2 cellular contexts compared by ENCODE assay signal in genomic region chr19:37519890-37520289, GRCh38.
TF ChIP-seq lines count a peak whose summit lies in the region.

No MANE protein-coding gene starts in this region.

TF ChIP-seq in SK-N-SH, 30 proteins besides CTCF, POLR2A, EP300 and RAD21 (continued from another document):
- TF ChIP-seq REST (IDR thresholded peaks at IDR 0.05; ENCODE audit: low read depth, low read length) (no peak), TEAD4 (IDR thresholded peaks at IDR 0.05; ENCODE audit: borderline replicate concordance, insufficient read depth) (no peak), GABPA (IDR thresholded peaks at IDR 0.05; ENCODE audit: low read depth) (no peak), FOXM1 (IDR thresholded peaks at IDR 0.05; ENCODE audit: low read depth) (no peak), PBX3 (IDR thresholded peaks at IDR 0.05) (peak; percentile 22; the same call in 1 of the 2 replicates), USF1 (IDR thresholded peaks at IDR 0.05; ENCODE audit: borderline replicate concordance, low read depth) (no peak), FOSL2 (IDR thresholded peaks at IDR 0.05; ENCODE audit: borderline replicate concordance, low read depth) (0 out of 2 replicates have a peak, but pooled peaks have one; percentile 4), MXI1 (IDR thresholded peaks at IDR 0.05; ENCODE audit: low read depth, low read length) (no peak)

TF ChIP-seq in SK-N-SH treated with all-trans-retinoic acid at 6 μM for 48 hours, 23 proteins besides CTCF, POLR2A, EP300 and RAD21 (continued from another document):
- TF ChIP-seq OSR1 (CRISPR knock-in tag; IDR thresholded peaks at IDR 0.05) (no peak), CSDC2 (CRISPR knock-in tag; IDR thresholded peaks at IDR 0.05) (no peak), ZC3H10 (CRISPR knock-in tag; IDR thresholded peaks at IDR 0.05) (no peak), RARB (CRISPR knock-in tag; IDR thresholded peaks at IDR 0.05) (no peak), TOX (CRISPR knock-in tag; IDR thresholded peaks at IDR 0.05; ENCODE audit: borderline replicate concordance) (no peak), ZNF565 (CRISPR knock-in tag; conservative IDR thresholded peaks at IDR 0.05; ENCODE audit: low read depth) (no peak), CSRNP3 (CRISPR knock-in tag; IDR thresholded peaks at IDR 0.05) (no peak), ARNTL (CRISPR knock-in tag; IDR thresholded peaks at IDR 0.05; ENCODE audit: borderline replicate concordance, low read depth) (no peak), SNAI2 (CRISPR knock-in tag; IDR thresholded peaks at IDR 0.05) (no peak)
